8 cellular contexts compared by ENCODE assay signal in genomic region chr22:36286096-36286957, GRCh38. TPM values are rescaled to one million over a fixed set of nuclear protein-coding genes. Genes with fewer than 3 reads are reported as not detected.
DNase-seq lines count a peak whose midpoint lies in the region; ATAC-seq and TF ChIP-seq lines count a peak whose summit lies in the region.

No MANE protein-coding gene starts in this region.

- H3K9ac ChIP-seq in fibroblast of lung (ENCODE audit: insufficient read depth, low read length) (peak overlapping the region; percentile 21), neural cell (ENCODE audit: low read length) (no peak overlapping the region)

- H3K4me3 ChIP-seq in Panc1 (ENCODE audit: low read depth in 2 of 2, low read length in 2 of 2) (no peak overlapping the region), fibroblast of lung (replicated peaks in 1 of 4; ENCODE audit: control extremely low read depth in 1 of 4, insufficient read depth in 1 of 4, low read depth in 3 of 4, low read length in 4 of 4) (no peak overlapping the region), neural cell (ENCODE audit: low read length) (no peak overlapping the region), stomach (no peak overlapping the region)

- peak; percentile 64 for ATAC-seq in CD4-positive, alpha-beta T cell (ENCODE audit: poor library complexity)
- peak; percentile 78 for ATAC-seq in Panc1
- ATAC-seq in GM18861 (IDR thresholded peaks at IDR 0.05; ENCODE audit: unreplicated experiment) = no peak

- peak; percentile 78 for TF ChIP-seq RAD21 in neural cell (conservative IDR thresholded peaks at IDR 0.05)

- peaks cover 12% of the 10 kb centered on the region for H3K79me2 ChIP-seq in fibroblast of lung (ENCODE audit: control insufficient read depth, insufficient read depth, low read length)
- H3K79me2 ChIP-seq in neural cell (replicated peaks; ENCODE audit: insufficient read depth, low read length) = no peaks in the 10 kb centered on the region

- in situ Hi-C loops in Panc1 (cut with HindIII; ENCODE audit: low pct_unique_long_range_greater_than_20kb, low sequenced_read_pairs) = no loop called here

- TF ChIP-seq POLR2A in stomach (IDR thresholded peaks at IDR 0.05) = no peak

- TF ChIP-seq CTCF in CD4-positive, alpha-beta T cell (IDR thresholded peaks at IDR 0.05) = peak; percentile 73
- TF ChIP-seq CTCF in Panc1 (IDR thresholded peaks at IDR 0.05) (peak; percentile 87), fibroblast of lung (conservative IDR thresholded peaks at IDR 0.05 in 1 of 2, IDR thresholded peaks at IDR 0.05 in 1 of 2; ENCODE audit: low read depth in 1 of 2, low read length in 2 of 2) (peak; percentile 93 to 94), neural cell (IDR thresholded peaks at IDR 0.05; ENCODE audit: poor library complexity, severe bottlenecking) (peak; percentile 85), stomach (IDR thresholded peaks at IDR 0.05) (peak in 5 of 7 experiments; percentile 76 to 91 (median 85))

- peak; percentile 39 to 77 (median 52) for DNase-seq in CD4-positive, alpha-beta T cell
- DNase-seq in HT-29 (ENCODE audit: low spot score) (peak; percentile 69), Panc1 (ENCODE audit: low read depth, low spot score) (no peak), activated T-helper 1 cell treated with Interleukin-2 at 50 U/mL for 16 hours (ENCODE audit: low read depth) (peak; percentile 34), fibroblast of lung (ENCODE audit: low read depth in 2 of 2) (peak; percentile 61 to 71), stomach (peak; percentile 74)

- no peak overlapping the region for H2AFZ ChIP-seq in fibroblast of lung (ENCODE audit: low read length)
- no peak overlapping the region for H2AFZ ChIP-seq in neural cell (ENCODE audit: low read depth, low read length)

- TF ChIP-seq EP300 in neural cell (conservative IDR thresholded peaks at IDR 0.05; ENCODE audit: poor library complexity, severe bottlenecking) (no peak), stomach (IDR thresholded peaks at IDR 0.05) (no peak)

- intact Hi-C loops in CD4-positive, alpha-beta T cell (cut with DNase I, micrococcal nuclease) = no loop called here
- intact Hi-C loops in Panc1 (cut with micrococcal nuclease; ENCODE audit: unreplicated experiment) (no loop called here), stomach (cut with DNase I; ENCODE audit: low total_unique reads) (no loop called here)

- no peaks in the 10 kb centered on the region for H3K27me3 Mint-ChIP-seq in CD4-positive, alpha-beta T cell

- peak overlapping the region; percentile 56 for H3K4me3 Mint-ChIP-seq in CD4-positive, alpha-beta T cell

- BruUV-seq in Panc1 (replicated peaks; lab: Mats Ljungman, UMichigan) = no TSS peak

- peaks cover 89% of the 10 kb centered on the region for H3K36me3 Mint-ChIP-seq in CD4-positive, alpha-beta T cell (ENCODE audit: low read depth)

- no peaks in the 10 kb centered on the region for H4K20me1 ChIP-seq in fibroblast of lung (ENCODE audit: control insufficient read depth, extremely low read depth, insufficient read depth, low read length)
- no peaks in the 10 kb centered on the region for H4K20me1 ChIP-seq in neural cell (ENCODE audit: insufficient read depth)

- H3K36me3 ChIP-seq in Panc1 (ENCODE audit: control insufficient read depth, insufficient read depth, low read length) (peaks cover 14% of the 10 kb centered on the region), fibroblast of lung (ENCODE audit: control insufficient read depth, insufficient read depth, low read length) (peaks cover 67% of the 10 kb centered on the region), neural cell (ENCODE audit: insufficient read depth, low read length) (peaks cover 6% of the 10 kb centered on the region), stomach (peaks cover 85 to 98% (median 96%) of the 10 kb centered on the region in 4 donors)

- no peaks in the 10 kb centered on the region; the same call in 1 of the 2 replicates for H3K4me1 ChIP-seq in Panc1 (ENCODE audit: control insufficient read depth, insufficient read depth, low read length)
- peaks cover 5% of the 10 kb centered on the region for H3K4me1 ChIP-seq in fibroblast of lung (ENCODE audit: control insufficient read depth, extremely low read depth, insufficient read depth, low read length)
- H3K4me1 ChIP-seq in stomach = peaks cover 0 to 26% (median 12%) of the 10 kb centered on the region in 4 donors

- no peaks in the 10 kb centered on the region for H3K9me3 Mint-ChIP-seq in CD4-positive, alpha-beta T cell

- POLR2A ChIA-PET in CD4-positive, alpha-beta T cell (lab: Charles Lee) = interaction anchor here (0.6 to 1.9 kb wide), 6 partner anchors 9 to 51 kb away, joined by 3 to 10 read pairs (median 4); no protein-coding TSS in a partner anchor
- POLR2A ChIA-PET in Panc1 (lab: Charles Lee) = no interaction called here

- no peaks in the 10 kb centered on the region for H3F3A ChIP-seq in neural cell (ENCODE audit: insufficient read depth, low read length, poor library complexity, severe bottlenecking)

- no peaks in the 10 kb centered on the region for H3K9me2 ChIP-seq in neural cell (ENCODE audit: insufficient read depth, low read length)

- peak overlapping the region; percentile 95 for H3K27ac Mint-ChIP-seq in CD4-positive, alpha-beta T cell

- H3K4me2 ChIP-seq in fibroblast of lung (ENCODE audit: extremely low read depth, insufficient read depth, low read length) = no peak overlapping the region
- H3K4me2 ChIP-seq in neural cell (ENCODE audit: low read length) = no peak overlapping the region

- H3K27me3 ChIP-seq in CD4-positive, alpha-beta T cell (ENCODE audit: control insufficient read depth, insufficient read depth, low read length) = no peaks in the 10 kb centered on the region
- H3K27me3 ChIP-seq in Panc1 (ENCODE audit: control insufficient read depth, insufficient read depth, low read length) (no peaks in the 10 kb centered on the region), fibroblast of lung (ENCODE audit: control insufficient read depth, insufficient read depth, low read length) (no peaks in the 10 kb centered on the region), neural cell (ENCODE audit: insufficient read depth, low read depth, low read length) (no peaks in the 10 kb centered on the region), stomach (no peaks in the 10 kb centered on the region)

- H3K9me3 ChIP-seq in CD4-positive, alpha-beta T cell (ENCODE audit: control insufficient read depth, low read length) = no peaks in the 10 kb centered on the region
- H3K9me3 ChIP-seq in Panc1 (ENCODE audit: control insufficient read depth, insufficient read depth, low read depth, low read length) (no peaks in the 10 kb centered on the region), fibroblast of lung (ENCODE audit: control insufficient read depth, insufficient read depth, low read depth, low read length) (no peaks in the 10 kb centered on the region), neural cell (ENCODE audit: low read length) (no peaks in the 10 kb centered on the region), stomach (no peaks in the 10 kb centered on the region)

- H3K4me1 Mint-ChIP-seq in CD4-positive, alpha-beta T cell (ENCODE audit: low read depth) = peaks cover 34% of the 10 kb centered on the region

- WGBS in stomach, 5 donors = 52 to 63% (median 60%) methylated on average over 19 to 28 of the region's 28 CpGs

- CTCF ChIA-PET in CD4-positive, alpha-beta T cell (lab: Charles Lee) = interaction anchor here (0.6 to 2.8 kb wide), 16 partner anchors 9 to 200 kb away, joined by 3 to 22 read pairs (median 4); partner anchors contain the start of gene APOL1
- CTCF ChIA-PET in Panc1 (lab: Charles Lee) = interaction anchor here (0.5 to 1.1 kb wide), 3 partner anchors 9 to 1486 kb away, joined by 3 read pairs; partner anchors contain the start of gene APOL2

- peak overlapping the region; percentile 47 for H3K27ac ChIP-seq in CD4-positive, alpha-beta T cell (ENCODE audit: low read depth, low read length)
- no peak overlapping the region for H3K27ac ChIP-seq in Panc1 (ENCODE audit: low read length)
- H3K27ac ChIP-seq in fibroblast of lung (ENCODE audit: insufficient read depth, low read length) = peak overlapping the region; percentile 34
- H3K27ac ChIP-seq in neural cell (ENCODE audit: low read length) = no peak overlapping the region
- H3K27ac ChIP-seq in stomach = peak overlapping the region; percentile 33 to 79 (median 64)

TF ChIP-seq in neural cell, 6 proteins besides CTCF, POLR2A, EP300 and RAD21:
- peak; percentile 88 for TF ChIP-seq SMC3 (conservative IDR thresholded peaks at IDR 0.05; ENCODE audit: poor library complexity)
- no peak for TF ChIP-seq MXI1 (conservative IDR thresholded peaks at IDR 0.05; ENCODE audit: poor library complexity, severe bottlenecking)

RNA-seq across cellular contexts. Expression of gene APOL1, which starts 33.4 kb away (rescaled TPM):
- total RNA-seq in CD4-positive, alpha-beta T cell = 1 to 10 TPM; 6.4 to 7.3 TPM
- total RNA-seq in HT-29 (2014; rRNA removed; shearing (Covaris generic)) = 8.4 and 15.2 TPM in 2 replicates
- total RNA-seq in Panc1 (2021; ENCODE audit: unreplicated experiment) (16.0 TPM), fibroblast of lung (44.2 and 80.3 TPM in 2 replicates), stomach (10 to 100 TPM in 4 of 5 donors, 1 to 10 TPM in 1; 5.2 to 87.5 (median 38.2) TPM)
- 11.9 TPM for polyA plus RNA-seq in Panc1 (2012; ENCODE audit: insufficient read length)
- polyA plus RNA-seq in fibroblast of lung (24.6 and 40.0 TPM in 2 replicates), neural cell (not detected in 2 replicates), stomach (10 to 100 TPM in 2 of 3 donors, 1 to 10 TPM in 1; 7.3 to 58.1 (median 38.9) TPM)
- polyA plus RNA-seq in fibroblast of lung (2012) = 44.0 and 77.4 TPM in 2 replicates
- polyA minus RNA-seq in fibroblast of lung (ENCODE audit: low replicate concordance) (34.3 and 72.8 TPM in 2 replicates), neural cell (not detected in 2 replicates)

RNA-seq across cellular contexts. Expression of gene APOL2, which starts 47.0 kb away (rescaled TPM):
- 10 to 100 TPM; 17.8 to 21.8 TPM for total RNA-seq in CD4-positive, alpha-beta T cell
- 16.0 and 20.8 TPM in 2 replicates for total RNA-seq in HT-29 (2014; rRNA removed; shearing (Covaris generic))
- total RNA-seq in Panc1 (2021; ENCODE audit: unreplicated experiment) (34.4 TPM), fibroblast of lung (36.2 and 49.5 TPM in 2 replicates), stomach (100 to 1,000 TPM in 1 of 5 donors, 10 to 100 TPM in 4; 11.6 to 101 (median 44.9) TPM)
- polyA plus RNA-seq in Panc1 (2012; ENCODE audit: insufficient read length) = 24.6 TPM
- polyA plus RNA-seq in fibroblast of lung (29.2 and 38.0 TPM in 2 replicates), neural cell (not detected in 2 replicates), stomach (10 to 100 TPM; 18.8 to 36.9 (median 20.7) TPM)
- 46.6 and 55.0 TPM in 2 replicates for polyA plus RNA-seq in fibroblast of lung (2012)
- polyA minus RNA-seq in fibroblast of lung (ENCODE audit: low replicate concordance) (79.7 and 104 TPM in 2 replicates), neural cell (not detected in 2 replicates)

Comparison
In these comparisons a context has a peak if more than half of its experiments do, and no peak if none do; other contexts are left out.
1. H3K27ac ChIP-seq: peak in CD4-positive, alpha-beta T cell (single experiment), fibroblast of lung (single experiment) and stomach (5 of 5); none in Panc1 (single experiment) and neural cell (single experiment).
2. Peak in every context shown above with its lines, with median percentiles within 50 percentile points of each other: CTCF ChIP-seq.